In the genomic region with DNA sequence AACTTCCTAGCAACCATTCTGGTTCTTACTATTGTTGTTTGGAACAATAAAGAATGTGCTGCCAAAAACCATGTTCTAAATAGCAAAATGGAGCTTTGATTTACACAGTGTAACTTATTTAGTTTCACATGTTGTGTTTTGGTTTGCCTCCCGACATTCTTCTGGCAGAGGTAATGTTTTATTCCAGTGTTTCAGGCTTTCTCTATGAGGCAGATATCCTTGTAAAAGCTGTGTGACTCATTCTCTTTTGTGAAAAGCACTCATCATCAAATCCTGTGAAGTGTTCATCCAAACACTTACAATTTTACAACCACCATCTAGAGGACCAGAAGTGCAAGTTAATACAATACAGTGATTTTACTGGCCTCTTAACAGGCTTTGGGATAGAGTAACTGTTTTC, we compare ENCODE assay signal across 1 cellular context.
TF ChIP-seq lines count a peak whose summit lies in the region.

No MANE protein-coding gene starts in this region.

TF ChIP-seq in SK-N-SH, 30 proteins besides CTCF, POLR2A, EP300 and RAD21 (continued from another document):
- no peak for TF ChIP-seq REST (IDR thresholded peaks at IDR 0.05; ENCODE audit: low read depth, low read length)
- TF ChIP-seq, protein P1, sequence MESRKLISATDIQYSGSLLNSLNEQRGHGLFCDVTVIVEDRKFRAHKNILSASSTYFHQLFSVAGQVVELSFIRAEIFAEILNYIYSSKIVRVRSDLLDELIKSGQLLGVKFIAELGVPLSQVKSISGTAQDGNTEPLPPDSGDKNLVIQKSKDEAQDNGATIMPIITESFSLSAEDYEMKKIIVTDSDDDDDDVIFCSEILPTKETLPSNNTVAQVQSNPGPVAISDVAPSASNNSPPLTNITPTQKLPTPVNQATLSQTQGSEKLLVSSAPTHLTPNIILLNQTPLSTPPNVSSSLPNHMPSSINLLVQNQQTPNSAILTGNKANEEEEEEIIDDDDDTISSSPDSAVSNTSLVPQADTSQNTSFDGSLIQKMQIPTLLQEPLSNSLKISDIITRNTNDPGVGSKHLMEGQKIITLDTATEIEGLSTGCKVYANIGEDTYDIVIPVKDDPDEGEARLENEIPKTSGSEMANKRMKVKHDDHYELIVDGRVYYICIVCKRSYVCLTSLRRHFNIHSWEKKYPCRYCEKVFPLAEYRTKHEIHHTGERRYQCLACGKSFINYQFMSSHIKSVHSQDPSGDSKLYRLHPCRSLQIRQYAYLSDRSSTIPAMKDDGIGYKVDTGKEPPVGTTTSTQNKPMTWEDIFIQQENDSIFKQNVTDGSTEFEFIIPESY (IDR thresholded peaks at IDR 0.05; ENCODE audit: borderline replicate concordance, low read depth), result no peak
- no peak for TF ChIP-seq TAF1 (IDR thresholded peaks at IDR 0.05; ENCODE audit: borderline replicate concordance, low read depth, low read length)
